1 cellular context compared by ENCODE assay signal in the genomic region with DNA sequence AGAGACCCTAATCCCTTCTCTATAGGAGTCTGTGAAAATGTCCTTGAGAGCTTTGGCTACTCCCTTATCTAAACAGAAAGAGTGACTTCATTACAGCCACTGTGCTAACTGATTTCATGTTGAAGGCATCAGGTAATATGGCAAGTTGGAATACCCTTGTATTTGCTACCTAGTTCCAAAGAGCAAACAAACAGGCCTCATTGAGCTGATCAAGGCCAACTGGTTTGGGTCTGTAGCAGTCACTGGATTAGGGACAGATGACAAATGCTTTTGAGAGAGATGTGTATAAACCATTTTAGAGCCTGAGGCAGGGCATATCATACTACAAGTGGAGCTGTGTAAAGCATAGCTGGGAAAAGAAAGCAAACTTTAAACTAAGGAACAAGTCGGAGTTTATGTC.
A peak's percentile ranks its signal among the peaks of the same experiment; 100 is the strongest.
TF ChIP-seq lines count a peak whose summit lies in the region.

No MANE protein-coding gene starts in this region.

TF ChIP-seq in HepG2, 621 proteins besides CTCF, POLR2A, EP300 and RAD21 (continued from another document):
- peak; percentile 73; the same call in 1 of the 2 replicates for TF ChIP-seq FOXJ3 (CRISPR knock-in tag; IDR thresholded peaks at IDR 0.05; ENCODE audit: borderline replicate concordance)
- no peak for TF ChIP-seq SMAD9 (CRISPR knock-in tag; IDR thresholded peaks at IDR 0.05)
- TF ChIP-seq ATF7 (IDR thresholded peaks at IDR 0.05) = peak; percentile 49
- TF ChIP-seq ATF7 (CRISPR knock-in tag; IDR thresholded peaks at IDR 0.05) = no peak; the same call in 1 of the 2 replicates
- TF ChIP-seq, protein P1, sequence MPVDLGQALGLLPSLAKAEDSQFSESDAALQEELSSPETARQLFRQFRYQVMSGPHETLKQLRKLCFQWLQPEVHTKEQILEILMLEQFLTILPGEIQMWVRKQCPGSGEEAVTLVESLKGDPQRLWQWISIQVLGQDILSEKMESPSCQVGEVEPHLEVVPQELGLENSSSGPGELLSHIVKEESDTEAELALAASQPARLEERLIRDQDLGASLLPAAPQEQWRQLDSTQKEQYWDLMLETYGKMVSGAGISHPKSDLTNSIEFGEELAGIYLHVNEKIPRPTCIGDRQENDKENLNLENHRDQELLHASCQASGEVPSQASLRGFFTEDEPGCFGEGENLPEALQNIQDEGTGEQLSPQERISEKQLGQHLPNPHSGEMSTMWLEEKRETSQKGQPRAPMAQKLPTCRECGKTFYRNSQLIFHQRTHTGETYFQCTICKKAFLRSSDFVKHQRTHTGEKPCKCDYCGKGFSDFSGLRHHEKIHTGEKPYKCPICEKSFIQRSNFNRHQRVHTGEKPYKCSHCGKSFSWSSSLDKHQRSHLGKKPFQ (CRISPR knock-in tag; IDR thresholded peaks at IDR 0.05; ENCODE audit: insufficient replicate concordance) = no peak
- TF ChIP-seq SAFB2 (CRISPR knock-in tag; IDR thresholded peaks at IDR 0.05; ENCODE audit: borderline replicate concordance, low read depth) = no peak
- no peak for TF ChIP-seq MTF1 (CRISPR knock-in tag; IDR thresholded peaks at IDR 0.05)
- no peak for TF ChIP-seq KDM4B (CRISPR knock-in tag; IDR thresholded peaks at IDR 0.05)
- TF ChIP-seq, protein P2, sequence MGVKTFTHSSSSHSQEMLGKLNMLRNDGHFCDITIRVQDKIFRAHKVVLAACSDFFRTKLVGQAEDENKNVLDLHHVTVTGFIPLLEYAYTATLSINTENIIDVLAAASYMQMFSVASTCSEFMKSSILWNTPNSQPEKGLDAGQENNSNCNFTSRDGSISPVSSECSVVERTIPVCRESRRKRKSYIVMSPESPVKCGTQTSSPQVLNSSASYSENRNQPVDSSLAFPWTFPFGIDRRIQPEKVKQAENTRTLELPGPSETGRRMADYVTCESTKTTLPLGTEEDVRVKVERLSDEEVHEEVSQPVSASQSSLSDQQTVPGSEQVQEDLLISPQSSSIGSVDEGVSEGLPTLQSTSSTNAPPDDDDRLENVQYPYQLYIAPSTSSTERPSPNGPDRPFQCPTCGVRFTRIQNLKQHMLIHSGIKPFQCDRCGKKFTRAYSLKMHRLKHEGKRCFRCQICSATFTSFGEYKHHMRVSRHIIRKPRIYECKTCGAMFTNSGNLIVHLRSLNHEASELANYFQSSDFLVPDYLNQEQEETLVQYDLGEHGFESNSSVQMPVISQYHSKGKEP (CRISPR knock-in tag; IDR thresholded peaks at IDR 0.05) = no peak
- TF ChIP-seq ZFYVE20 (CRISPR knock-in tag; IDR thresholded peaks at IDR 0.05; ENCODE audit: borderline replicate concordance, low read depth) = no peak
- TF ChIP-seq NRL (CRISPR knock-in tag; IDR thresholded peaks at IDR 0.05; ENCODE audit: borderline replicate concordance) = no peak
- no peak for TF ChIP-seq GTF2F1 (IDR thresholded peaks at IDR 0.05; ENCODE audit: low read length)
- TF ChIP-seq PHF20 (CRISPR knock-in tag; IDR thresholded peaks at IDR 0.05) = no peak
- no peak for TF ChIP-seq ZNF44 (CRISPR knock-in tag; IDR thresholded peaks at IDR 0.05)
- no peak for TF ChIP-seq CAMTA2 (CRISPR knock-in tag; IDR thresholded peaks at IDR 0.05; ENCODE audit: borderline replicate concordance)
- TF ChIP-seq KDM6A (CRISPR knock-in tag; IDR thresholded peaks at IDR 0.05; ENCODE audit: low read depth) = peak; percentile 75
- TF ChIP-seq SALL2 (CRISPR knock-in tag; IDR thresholded peaks at IDR 0.05) = no peak
- no peak for TF ChIP-seq AGO2 (optimal IDR thresholded peaks at IDR 0.05; ENCODE audit: low read depth, low read length)
- no peak for TF ChIP-seq SRSF1 (optimal IDR thresholded peaks at IDR 0.05; ENCODE audit: low read depth, low read length)
- TF ChIP-seq, protein P3, sequence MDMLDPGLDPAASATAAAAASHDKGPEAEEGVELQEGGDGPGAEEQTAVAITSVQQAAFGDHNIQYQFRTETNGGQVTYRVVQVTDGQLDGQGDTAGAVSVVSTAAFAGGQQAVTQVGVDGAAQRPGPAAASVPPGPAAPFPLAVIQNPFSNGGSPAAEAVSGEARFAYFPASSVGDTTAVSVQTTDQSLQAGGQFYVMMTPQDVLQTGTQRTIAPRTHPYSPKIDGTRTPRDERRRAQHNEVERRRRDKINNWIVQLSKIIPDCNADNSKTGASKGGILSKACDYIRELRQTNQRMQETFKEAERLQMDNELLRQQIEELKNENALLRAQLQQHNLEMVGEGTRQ (IDR thresholded peaks at IDR 0.05; ENCODE audit: low read depth, low read length) = no peak
- TF ChIP-seq, protein P3 (CRISPR knock-in tag; IDR thresholded peaks at IDR 0.05; ENCODE audit: borderline replicate concordance) = no peak
- TF ChIP-seq, protein P4, sequence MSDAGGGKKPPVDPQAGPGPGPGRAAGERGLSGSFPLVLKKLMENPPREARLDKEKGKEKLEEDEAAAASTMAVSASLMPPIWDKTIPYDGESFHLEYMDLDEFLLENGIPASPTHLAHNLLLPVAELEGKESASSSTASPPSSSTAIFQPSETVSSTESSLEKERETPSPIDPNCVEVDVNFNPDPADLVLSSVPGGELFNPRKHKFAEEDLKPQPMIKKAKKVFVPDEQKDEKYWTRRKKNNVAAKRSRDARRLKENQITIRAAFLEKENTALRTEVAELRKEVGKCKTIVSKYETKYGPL (CRISPR knock-in tag; IDR thresholded peaks at IDR 0.05) = no peak
- peak; percentile 87 for TF ChIP-seq JUN (CRISPR knock-in tag; IDR thresholded peaks at IDR 0.05)
- TF ChIP-seq, protein P5, sequence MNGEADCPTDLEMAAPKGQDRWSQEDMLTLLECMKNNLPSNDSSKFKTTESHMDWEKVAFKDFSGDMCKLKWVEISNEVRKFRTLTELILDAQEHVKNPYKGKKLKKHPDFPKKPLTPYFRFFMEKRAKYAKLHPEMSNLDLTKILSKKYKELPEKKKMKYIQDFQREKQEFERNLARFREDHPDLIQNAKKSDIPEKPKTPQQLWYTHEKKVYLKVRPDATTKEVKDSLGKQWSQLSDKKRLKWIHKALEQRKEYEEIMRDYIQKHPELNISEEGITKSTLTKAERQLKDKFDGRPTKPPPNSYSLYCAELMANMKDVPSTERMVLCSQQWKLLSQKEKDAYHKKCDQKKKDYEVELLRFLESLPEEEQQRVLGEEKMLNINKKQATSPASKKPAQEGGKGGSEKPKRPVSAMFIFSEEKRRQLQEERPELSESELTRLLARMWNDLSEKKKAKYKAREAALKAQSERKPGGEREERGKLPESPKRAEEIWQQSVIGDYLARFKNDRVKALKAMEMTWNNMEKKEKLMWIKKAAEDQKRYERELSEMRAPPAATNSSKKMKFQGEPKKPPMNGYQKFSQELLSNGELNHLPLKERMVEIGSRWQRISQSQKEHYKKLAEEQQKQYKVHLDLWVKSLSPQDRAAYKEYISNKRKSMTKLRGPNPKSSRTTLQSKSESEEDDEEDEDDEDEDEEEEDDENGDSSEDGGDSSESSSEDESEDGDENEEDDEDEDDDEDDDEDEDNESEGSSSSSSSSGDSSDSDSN (CRISPR knock-in tag; IDR thresholded peaks at IDR 0.05) = no peak
- TF ChIP-seq, protein P6, sequence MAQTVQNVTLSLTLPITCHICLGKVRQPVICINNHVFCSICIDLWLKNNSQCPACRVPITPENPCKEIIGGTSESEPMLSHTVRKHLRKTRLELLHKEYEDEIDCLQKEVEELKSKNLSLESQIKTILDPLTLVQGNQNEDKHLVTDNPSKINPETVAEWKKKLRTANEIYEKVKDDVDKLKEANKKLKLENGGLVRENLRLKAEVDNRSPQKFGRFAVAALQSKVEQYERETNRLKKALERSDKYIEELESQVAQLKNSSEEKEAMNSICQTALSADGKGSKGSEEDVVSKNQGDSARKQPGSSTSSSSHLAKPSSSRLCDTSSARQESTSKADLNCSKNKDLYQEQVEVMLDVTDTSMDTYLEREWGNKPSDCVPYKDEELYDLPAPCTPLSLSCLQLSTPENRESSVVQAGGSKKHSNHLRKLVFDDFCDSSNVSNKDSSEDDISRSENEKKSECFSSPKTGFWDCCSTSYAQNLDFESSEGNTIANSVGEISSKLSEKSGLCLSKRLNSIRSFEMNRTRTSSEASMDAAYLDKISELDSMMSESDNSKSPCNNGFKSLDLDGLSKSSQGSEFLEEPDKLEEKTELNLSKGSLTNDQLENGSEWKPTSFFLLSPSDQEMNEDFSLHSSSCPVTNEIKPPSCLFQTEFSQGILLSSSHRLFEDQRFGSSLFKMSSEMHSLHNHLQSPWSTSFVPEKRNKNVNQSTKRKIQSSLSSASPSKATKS (CRISPR knock-in tag; IDR thresholded peaks at IDR 0.05) = no peak
- peak; percentile 16; the same call in 1 of the 2 replicates for TF ChIP-seq ZBTB21 (CRISPR knock-in tag; IDR thresholded peaks at IDR 0.05)
- no peak for TF ChIP-seq MAFG (CRISPR knock-in tag; IDR thresholded peaks at IDR 0.05)
- TF ChIP-seq ZFY (CRISPR knock-in tag; IDR thresholded peaks at IDR 0.05) = no peak
- no peak for TF ChIP-seq NFRKB (IDR thresholded peaks at IDR 0.05)
- TF ChIP-seq, protein P7, sequence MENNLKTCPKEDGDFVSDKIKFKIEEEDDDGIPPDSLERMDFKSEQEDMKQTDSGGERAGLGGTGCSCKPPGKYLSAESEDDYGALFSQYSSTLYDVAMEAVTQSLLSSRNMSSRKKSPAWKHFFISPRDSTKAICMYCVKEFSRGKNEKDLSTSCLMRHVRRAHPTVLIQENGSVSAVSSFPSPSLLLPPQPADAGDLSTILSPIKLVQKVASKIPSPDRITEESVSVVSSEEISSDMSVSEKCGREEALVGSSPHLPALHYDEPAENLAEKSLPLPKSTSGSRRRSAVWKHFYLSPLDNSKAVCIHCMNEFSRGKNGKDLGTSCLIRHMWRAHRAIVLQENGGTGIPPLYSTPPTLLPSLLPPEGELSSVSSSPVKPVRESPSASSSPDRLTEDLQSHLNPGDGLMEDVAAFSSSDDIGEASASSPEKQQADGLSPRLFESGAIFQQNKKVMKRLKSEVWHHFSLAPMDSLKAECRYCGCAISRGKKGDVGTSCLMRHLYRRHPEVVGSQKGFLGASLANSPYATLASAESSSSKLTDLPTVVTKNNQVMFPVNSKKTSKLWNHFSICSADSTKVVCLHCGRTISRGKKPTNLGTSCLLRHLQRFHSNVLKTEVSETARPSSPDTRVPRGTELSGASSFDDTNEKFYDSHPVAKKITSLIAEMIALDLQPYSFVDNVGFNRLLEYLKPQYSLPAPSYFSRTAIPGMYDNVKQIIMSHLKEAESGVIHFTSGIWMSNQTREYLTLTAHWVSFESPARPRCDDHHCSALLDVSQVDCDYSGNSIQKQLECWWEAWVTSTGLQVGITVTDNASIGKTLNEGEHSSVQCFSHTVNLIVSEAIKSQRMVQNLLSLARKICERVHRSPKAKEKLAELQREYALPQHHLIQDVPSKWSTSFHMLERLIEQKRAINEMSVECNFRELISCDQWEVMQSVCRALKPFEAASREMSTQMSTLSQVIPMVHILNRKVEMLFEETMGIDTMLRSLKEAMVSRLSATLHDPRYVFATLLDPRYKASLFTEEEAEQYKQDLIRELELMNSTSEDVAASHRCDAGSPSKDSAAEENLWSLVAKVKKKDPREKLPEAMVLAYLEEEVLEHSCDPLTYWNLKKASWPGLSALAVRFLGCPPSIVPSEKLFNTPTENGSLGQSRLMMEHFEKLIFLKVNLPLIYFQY (CRISPR knock-in tag; IDR thresholded peaks at IDR 0.05; ENCODE audit: borderline replicate concordance) = peak; percentile 62; the same call in 1 of the 2 replicates
- no peak for TF ChIP-seq ZNF598 (CRISPR knock-in tag; IDR thresholded peaks at IDR 0.05; ENCODE audit: borderline replicate concordance)
- no peak for TF ChIP-seq NFE2L2 (IDR thresholded peaks at IDR 0.05; ENCODE audit: low read length)
- TF ChIP-seq, protein P8, sequence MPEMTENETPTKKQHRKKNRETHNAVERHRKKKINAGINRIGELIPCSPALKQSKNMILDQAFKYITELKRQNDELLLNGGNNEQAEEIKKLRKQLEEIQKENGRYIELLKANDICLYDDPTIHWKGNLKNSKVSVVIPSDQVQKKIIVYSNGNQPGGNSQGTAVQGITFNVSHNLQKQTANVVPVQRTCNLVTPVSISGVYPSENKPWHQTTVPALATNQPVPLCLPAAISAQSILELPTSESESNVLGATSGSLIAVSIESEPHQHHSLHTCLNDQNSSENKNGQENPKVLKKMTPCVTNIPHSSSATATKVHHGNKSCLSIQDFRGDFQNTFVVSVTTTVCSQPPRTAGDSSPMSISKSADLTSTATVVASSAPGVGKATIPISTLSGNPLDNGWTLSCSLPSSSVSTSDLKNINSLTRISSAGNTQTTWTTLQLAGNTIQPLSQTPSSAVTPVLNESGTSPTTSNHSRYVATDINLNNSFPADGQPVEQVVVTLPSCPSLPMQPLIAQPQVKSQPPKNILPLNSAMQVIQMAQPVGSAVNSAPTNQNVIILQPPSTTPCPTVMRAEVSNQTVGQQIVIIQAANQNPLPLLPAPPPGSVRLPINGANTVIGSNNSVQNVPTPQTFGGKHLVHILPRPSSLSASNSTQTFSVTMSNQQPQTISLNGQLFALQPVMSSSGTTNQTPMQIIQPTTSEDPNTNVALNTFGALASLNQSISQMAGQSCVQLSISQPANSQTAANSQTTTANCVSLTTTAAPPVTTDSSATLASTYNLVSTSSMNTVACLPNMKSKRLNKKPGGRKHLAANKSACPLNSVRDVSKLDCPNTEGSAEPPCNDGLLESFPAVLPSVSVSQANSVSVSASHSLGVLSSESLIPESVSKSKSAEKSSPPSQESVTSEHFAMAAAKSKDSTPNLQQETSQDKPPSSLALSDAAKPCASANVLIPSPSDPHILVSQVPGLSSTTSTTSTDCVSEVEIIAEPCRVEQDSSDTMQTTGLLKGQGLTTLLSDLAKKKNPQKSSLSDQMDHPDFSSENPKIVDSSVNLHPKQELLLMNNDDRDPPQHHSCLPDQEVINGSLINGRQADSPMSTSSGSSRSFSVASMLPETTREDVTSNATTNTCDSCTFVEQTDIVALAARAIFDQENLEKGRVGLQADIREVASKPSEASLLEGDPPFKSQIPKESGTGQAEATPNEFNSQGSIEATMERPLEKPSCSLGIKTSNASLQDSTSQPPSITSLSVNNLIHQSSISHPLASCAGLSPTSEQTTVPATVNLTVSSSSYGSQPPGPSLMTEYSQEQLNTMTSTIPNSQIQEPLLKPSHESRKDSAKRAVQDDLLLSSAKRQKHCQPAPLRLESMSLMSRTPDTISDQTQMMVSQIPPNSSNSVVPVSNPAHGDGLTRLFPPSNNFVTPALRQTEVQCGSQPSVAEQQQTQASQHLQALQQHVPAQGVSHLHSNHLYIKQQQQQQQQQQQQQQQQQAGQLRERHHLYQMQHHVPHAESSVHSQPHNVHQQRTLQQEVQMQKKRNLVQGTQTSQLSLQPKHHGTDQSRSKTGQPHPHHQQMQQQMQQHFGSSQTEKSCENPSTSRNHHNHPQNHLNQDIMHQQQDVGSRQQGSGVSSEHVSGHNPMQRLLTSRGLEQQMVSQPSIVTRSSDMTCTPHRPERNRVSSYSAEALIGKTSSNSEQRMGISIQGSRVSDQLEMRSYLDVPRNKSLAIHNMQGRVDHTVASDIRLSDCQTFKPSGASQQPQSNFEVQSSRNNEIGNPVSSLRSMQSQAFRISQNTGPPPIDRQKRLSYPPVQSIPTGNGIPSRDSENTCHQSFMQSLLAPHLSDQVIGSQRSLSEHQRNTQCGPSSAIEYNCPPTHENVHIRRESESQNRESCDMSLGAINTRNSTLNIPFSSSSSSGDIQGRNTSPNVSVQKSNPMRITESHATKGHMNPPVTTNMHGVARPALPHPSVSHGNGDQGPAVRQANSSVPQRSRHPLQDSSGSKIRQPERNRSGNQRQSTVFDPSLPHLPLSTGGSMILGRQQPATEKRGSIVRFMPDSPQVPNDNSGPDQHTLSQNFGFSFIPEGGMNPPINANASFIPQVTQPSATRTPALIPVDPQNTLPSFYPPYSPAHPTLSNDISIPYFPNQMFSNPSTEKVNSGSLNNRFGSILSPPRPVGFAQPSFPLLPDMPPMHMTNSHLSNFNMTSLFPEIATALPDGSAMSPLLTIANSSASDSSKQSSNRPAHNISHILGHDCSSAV (CRISPR knock-in tag; IDR thresholded peaks at IDR 0.05; ENCODE audit: borderline replicate concordance) = no peak
- peak; percentile 29; the same call in 1 of the 2 replicates for TF ChIP-seq ZNF121 (CRISPR knock-in tag; IDR thresholded peaks at IDR 0.05)
